In the genomic region with DNA sequence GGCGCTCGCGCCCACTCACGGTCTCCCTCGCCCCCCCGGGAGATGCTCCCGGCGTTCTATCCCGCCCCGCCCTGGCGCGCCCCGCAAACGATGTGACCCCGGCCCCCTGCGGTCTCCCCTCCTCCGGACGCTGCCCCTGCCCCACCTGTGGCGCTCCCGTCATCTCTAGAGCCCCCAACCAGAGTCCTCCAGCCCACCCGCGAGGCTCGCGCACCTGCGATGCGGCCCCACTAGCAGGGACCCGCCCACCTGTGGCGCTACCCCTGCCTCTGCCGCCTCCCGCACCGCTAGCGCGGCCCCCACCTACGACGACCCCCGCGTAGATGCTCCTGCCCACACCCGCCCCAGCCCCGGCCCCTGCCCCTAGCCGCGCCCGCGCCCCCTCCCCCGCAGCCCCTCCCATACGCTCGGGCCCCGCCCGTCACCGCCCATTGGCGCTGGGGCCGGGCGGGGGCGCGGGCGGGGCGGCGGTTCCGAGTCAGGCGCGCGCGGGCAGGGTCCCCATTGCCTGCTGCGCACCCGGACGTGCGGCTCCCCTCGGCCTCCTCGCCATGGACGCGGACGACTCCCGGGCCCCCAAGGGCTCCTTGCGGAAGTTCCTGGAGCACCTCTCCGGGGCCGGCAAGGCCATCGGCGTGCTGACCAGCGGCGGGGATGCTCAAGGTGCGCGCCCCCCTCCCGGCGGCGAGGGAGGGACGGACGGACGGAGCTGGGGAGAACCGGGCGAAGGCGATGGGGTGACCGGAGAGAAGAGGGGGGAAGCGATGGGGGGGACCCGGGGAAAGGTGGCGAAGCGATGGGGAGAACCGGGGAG, we compare ENCODE assay signal across 1 cellular context.
A peak's percentile ranks its signal among the peaks of the same experiment; 100 is the strongest.
TF ChIP-seq lines count a peak whose summit lies in the region.

A gene (plus strand): TSS at position 504 of the 814 bp plus-strand sequence. CDS start 48 bp downstream, at position 552.

TF ChIP-seq in K562, 482 proteins besides CTCF, POLR2A, EP300 and RAD21 (continued from another document and continues in another):
- TF ChIP-seq, protein P1, sequence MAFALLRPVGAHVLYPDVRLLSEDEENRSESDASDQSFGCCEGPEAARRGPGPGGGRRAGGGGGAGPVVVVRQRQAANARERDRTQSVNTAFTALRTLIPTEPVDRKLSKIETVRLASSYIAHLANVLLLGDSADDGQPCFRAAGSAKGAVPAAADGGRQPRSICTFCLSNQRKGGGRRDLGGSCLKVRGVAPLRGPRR (CRISPR knock-in tag; IDR thresholded peaks at IDR 0.05), result no peak
- no peak for TF ChIP-seq PTBP1 (IDR thresholded peaks at IDR 0.05; ENCODE audit: low read depth, low read length)
- TF ChIP-seq ZNF445 (CRISPR knock-in tag; IDR thresholded peaks at IDR 0.05; ENCODE audit: low read depth), result no peak
- TF ChIP-seq RBBP5 (IDR thresholded peaks at IDR 0.05; ENCODE audit: borderline replicate concordance, insufficient read depth, low read length, poor library complexity, severe bottlenecking), result peak; percentile 17
- no peak for TF ChIP-seq RBM39 (optimal IDR thresholded peaks at IDR 0.05; ENCODE audit: low read depth, low read length)
- no peak for TF ChIP-seq SMAD4 (CRISPR knock-in tag; conservative IDR thresholded peaks at IDR 0.05)
- TF ChIP-seq ZNF707 (CRISPR knock-in tag; conservative IDR thresholded peaks at IDR 0.05), result no peak
- no peak for TF ChIP-seq CBFA2T3 (IDR thresholded peaks at IDR 0.05)
- no peak for TF ChIP-seq PHF21A (IDR thresholded peaks at IDR 0.05; ENCODE audit: borderline replicate concordance, low read depth)
- no peak for TF ChIP-seq NEUROD1 (IDR thresholded peaks at IDR 0.05; ENCODE audit: borderline replicate concordance, low read depth, low read length, partially characterized antibody)
- TF ChIP-seq ZZZ3 (IDR thresholded peaks at IDR 0.05), result no peak
- TF ChIP-seq, protein P2, sequence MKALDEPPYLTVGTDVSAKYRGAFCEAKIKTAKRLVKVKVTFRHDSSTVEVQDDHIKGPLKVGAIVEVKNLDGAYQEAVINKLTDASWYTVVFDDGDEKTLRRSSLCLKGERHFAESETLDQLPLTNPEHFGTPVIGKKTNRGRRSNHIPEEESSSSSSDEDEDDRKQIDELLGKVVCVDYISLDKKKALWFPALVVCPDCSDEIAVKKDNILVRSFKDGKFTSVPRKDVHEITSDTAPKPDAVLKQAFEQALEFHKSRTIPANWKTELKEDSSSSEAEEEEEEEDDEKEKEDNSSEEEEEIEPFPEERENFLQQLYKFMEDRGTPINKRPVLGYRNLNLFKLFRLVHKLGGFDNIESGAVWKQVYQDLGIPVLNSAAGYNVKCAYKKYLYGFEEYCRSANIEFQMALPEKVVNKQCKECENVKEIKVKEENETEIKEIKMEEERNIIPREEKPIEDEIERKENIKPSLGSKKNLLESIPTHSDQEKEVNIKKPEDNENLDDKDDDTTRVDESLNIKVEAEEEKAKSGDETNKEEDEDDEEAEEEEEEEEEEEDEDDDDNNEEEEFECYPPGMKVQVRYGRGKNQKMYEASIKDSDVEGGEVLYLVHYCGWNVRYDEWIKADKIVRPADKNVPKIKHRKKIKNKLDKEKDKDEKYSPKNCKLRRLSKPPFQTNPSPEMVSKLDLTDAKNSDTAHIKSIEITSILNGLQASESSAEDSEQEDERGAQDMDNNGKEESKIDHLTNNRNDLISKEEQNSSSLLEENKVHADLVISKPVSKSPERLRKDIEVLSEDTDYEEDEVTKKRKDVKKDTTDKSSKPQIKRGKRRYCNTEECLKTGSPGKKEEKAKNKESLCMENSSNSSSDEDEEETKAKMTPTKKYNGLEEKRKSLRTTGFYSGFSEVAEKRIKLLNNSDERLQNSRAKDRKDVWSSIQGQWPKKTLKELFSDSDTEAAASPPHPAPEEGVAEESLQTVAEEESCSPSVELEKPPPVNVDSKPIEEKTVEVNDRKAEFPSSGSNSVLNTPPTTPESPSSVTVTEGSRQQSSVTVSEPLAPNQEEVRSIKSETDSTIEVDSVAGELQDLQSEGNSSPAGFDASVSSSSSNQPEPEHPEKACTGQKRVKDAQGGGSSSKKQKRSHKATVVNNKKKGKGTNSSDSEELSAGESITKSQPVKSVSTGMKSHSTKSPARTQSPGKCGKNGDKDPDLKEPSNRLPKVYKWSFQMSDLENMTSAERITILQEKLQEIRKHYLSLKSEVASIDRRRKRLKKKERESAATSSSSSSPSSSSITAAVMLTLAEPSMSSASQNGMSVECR (CRISPR knock-in tag; IDR thresholded peaks at IDR 0.05), result peak; percentile 66; the same call in 1 of the 2 replicates
- TF ChIP-seq SAP30 (IDR thresholded peaks at IDR 0.05; ENCODE audit: borderline replicate concordance, insufficient read depth, low read depth, low read length, poor library complexity, severe bottlenecking), result no peak
- TF ChIP-seq JUNB (CRISPR knock-in tag; conservative IDR thresholded peaks at IDR 0.05), result no peak
- no peak for TF ChIP-seq RBM25 (IDR thresholded peaks at IDR 0.05; ENCODE audit: low read depth, low read length, severe bottlenecking)
- TF ChIP-seq MAZ (CRISPR knock-in tag; conservative IDR thresholded peaks at IDR 0.05 in 1 of 2, IDR thresholded peaks at IDR 0.05 in 1 of 2), result peak; percentile 50 to 82
- TF ChIP-seq, protein P3, sequence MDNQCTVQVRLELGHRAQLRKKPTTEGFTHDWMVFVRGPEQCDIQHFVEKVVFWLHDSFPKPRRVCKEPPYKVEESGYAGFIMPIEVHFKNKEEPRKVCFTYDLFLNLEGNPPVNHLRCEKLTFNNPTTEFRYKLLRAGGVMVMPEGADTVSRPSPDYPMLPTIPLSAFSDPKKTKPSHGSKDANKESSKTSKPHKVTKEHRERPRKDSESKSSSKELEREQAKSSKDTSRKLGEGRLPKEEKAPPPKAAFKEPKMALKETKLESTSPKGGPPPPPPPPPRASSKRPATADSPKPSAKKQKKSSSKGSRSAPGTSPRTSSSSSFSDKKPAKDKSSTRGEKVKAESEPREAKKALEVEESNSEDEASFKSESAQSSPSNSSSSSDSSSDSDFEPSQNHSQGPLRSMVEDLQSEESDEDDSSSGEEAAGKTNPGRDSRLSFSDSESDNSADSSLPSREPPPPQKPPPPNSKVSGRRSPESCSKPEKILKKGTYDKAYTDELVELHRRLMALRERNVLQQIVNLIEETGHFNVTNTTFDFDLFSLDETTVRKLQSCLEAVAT (IDR thresholded peaks at IDR 0.05), result peak in 1 of 2 experiments; percentile 62; a peak in 1 of 4 replicates
- no peak for TF ChIP-seq ZC3H8 (IDR thresholded peaks at IDR 0.05)
- TF ChIP-seq NBN (IDR thresholded peaks at IDR 0.05; ENCODE audit: low read depth), result no peak
- TF ChIP-seq PPARD (CRISPR knock-in tag; IDR thresholded peaks at IDR 0.05), result no peak
- no peak for TF ChIP-seq SIN3B (IDR thresholded peaks at IDR 0.05; ENCODE audit: low read depth)
- no peak for TF ChIP-seq ZNF696 (CRISPR knock-in tag; conservative IDR thresholded peaks at IDR 0.05)
- TF ChIP-seq ZNF174 (CRISPR knock-in tag; IDR thresholded peaks at IDR 0.05), result no peak
- TF ChIP-seq, protein P4, sequence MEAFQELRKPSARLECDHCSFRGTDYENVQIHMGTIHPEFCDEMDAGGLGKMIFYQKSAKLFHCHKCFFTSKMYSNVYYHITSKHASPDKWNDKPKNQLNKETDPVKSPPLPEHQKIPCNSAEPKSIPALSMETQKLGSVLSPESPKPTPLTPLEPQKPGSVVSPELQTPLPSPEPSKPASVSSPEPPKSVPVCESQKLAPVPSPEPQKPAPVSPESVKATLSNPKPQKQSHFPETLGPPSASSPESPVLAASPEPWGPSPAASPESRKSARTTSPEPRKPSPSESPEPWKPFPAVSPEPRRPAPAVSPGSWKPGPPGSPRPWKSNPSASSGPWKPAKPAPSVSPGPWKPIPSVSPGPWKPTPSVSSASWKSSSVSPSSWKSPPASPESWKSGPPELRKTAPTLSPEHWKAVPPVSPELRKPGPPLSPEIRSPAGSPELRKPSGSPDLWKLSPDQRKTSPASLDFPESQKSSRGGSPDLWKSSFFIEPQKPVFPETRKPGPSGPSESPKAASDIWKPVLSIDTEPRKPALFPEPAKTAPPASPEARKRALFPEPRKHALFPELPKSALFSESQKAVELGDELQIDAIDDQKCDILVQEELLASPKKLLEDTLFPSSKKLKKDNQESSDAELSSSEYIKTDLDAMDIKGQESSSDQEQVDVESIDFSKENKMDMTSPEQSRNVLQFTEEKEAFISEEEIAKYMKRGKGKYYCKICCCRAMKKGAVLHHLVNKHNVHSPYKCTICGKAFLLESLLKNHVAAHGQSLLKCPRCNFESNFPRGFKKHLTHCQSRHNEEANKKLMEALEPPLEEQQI (IDR thresholded peaks at IDR 0.05), result no peak
- no peak for TF ChIP-seq LARP7 (IDR thresholded peaks at IDR 0.05)
- TF ChIP-seq DIDO1 (tag; IDR thresholded peaks at IDR 0.05; ENCODE audit: low read depth), result no peak
- TF ChIP-seq TBP (optimal IDR thresholded peaks at IDR 0.05; ENCODE audit: low read depth, low read length), result peak; percentile 79
- no peak for TF ChIP-seq TAF7 (tag; IDR thresholded peaks at IDR 0.05)
- no peak for TF ChIP-seq PTTG1 (tag; IDR thresholded peaks at IDR 0.05; ENCODE audit: low read depth)
- TF ChIP-seq RBM22 (IDR thresholded peaks at IDR 0.05; ENCODE audit: low read depth, low read length, poor library complexity, severe bottlenecking), result no peak
- TF ChIP-seq, protein P5, sequence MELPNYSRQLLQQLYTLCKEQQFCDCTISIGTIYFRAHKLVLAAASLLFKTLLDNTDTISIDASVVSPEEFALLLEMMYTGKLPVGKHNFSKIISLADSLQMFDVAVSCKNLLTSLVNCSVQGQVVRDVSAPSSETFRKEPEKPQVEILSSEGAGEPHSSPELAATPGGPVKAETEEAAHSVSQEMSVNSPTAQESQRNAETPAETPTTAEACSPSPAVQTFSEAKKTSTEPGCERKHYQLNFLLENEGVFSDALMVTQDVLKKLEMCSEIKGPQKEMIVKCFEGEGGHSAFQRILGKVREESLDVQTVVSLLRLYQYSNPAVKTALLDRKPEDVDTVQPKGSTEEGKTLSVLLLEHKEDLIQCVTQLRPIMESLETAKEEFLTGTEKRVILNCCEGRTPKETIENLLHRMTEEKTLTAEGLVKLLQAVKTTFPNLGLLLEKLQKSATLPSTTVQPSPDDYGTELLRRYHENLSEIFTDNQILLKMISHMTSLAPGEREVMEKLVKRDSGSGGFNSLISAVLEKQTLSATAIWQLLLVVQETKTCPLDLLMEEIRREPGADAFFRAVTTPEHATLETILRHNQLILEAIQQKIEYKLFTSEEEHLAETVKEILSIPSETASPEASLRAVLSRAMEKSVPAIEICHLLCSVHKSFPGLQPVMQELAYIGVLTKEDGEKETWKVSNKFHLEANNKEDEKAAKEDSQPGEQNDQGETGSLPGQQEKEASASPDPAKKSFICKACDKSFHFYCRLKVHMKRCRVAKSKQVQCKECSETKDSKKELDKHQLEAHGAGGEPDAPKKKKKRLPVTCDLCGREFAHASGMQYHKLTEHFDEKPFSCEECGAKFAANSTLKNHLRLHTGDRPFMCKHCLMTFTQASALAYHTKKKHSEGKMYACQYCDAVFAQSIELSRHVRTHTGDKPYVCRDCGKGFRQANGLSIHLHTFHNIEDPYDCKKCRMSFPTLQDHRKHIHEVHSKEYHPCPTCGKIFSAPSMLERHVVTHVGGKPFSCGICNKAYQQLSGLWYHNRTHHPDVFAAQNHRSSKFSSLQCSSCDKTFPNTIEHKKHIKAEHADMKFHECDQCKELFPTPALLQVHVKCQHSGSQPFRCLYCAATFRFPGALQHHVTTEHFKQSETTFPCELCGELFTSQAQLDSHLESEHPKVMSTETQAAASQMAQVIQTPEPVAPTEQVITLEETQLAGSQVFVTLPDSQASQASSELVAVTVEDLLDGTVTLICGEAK (IDR thresholded peaks at IDR 0.05), result no peak
- TF ChIP-seq, protein P5 (CRISPR knock-in tag; IDR thresholded peaks at IDR 0.05), result no peak
- TF ChIP-seq ZNF184 (CRISPR knock-in tag; IDR thresholded peaks at IDR 0.05), result no peak
- no peak for TF ChIP-seq ZFP1 (CRISPR knock-in tag; IDR thresholded peaks at IDR 0.05)
- no peak for TF ChIP-seq ZNF583 (CRISPR knock-in tag; IDR thresholded peaks at IDR 0.05)
- no peak for TF ChIP-seq ZNF165 (CRISPR knock-in tag; IDR thresholded peaks at IDR 0.05; ENCODE audit: borderline replicate concordance)
- no peak for TF ChIP-seq FUS (optimal IDR thresholded peaks at IDR 0.05; ENCODE audit: low read depth, low read length)
- no peak for TF ChIP-seq SIRT6 (IDR thresholded peaks at IDR 0.05; ENCODE audit: low read depth, low read length)
- TF ChIP-seq HNRNPLL (IDR thresholded peaks at IDR 0.05; ENCODE audit: low read depth, low read length, poor library complexity, severe bottlenecking), result no peak
- TF ChIP-seq, protein P6, sequence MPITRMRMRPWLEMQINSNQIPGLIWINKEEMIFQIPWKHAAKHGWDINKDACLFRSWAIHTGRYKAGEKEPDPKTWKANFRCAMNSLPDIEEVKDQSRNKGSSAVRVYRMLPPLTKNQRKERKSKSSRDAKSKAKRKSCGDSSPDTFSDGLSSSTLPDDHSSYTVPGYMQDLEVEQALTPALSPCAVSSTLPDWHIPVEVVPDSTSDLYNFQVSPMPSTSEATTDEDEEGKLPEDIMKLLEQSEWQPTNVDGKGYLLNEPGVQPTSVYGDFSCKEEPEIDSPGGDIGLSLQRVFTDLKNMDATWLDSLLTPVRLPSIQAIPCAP (CRISPR knock-in tag; IDR thresholded peaks at IDR 0.05; ENCODE audit: borderline replicate concordance), result no peak
- TF ChIP-seq ARID1B (IDR thresholded peaks at IDR 0.05), result no peak
- no peak for TF ChIP-seq STAT5B (CRISPR knock-in tag; IDR thresholded peaks at IDR 0.05)
- 0 out of 2 replicates have a peak, but pooled peaks have one; percentile 4 for TF ChIP-seq TCF3 (CRISPR knock-in tag; IDR thresholded peaks at IDR 0.05)
- TF ChIP-seq ZNF224 (CRISPR knock-in tag; IDR thresholded peaks at IDR 0.05), result no peak
- no peak for TF ChIP-seq ZNF197 (CRISPR knock-in tag; IDR thresholded peaks at IDR 0.05; ENCODE audit: low read depth)
- TF ChIP-seq ELF4 (CRISPR knock-in tag; IDR thresholded peaks at IDR 0.05), result no peak
- no peak for TF ChIP-seq ZNF76 (CRISPR knock-in tag; IDR thresholded peaks at IDR 0.05; ENCODE audit: borderline replicate concordance)
- TF ChIP-seq ZNF41 (CRISPR knock-in tag; conservative IDR thresholded peaks at IDR 0.05), result no peak
